In genomic region chr10:67603701-67604100, GRCh38 we compare ENCODE assay signal across 31 cellular contexts.
"Had no signal": no experiment of that assay in that cellular context is flagged by ENCODE, and none has a peak within 500 bp of the region (broad histone marks: within the 10 kb centered on the region; RNA-seq: fewer than 3 reads in every experiment).

No MANE protein-coding gene starts in this region.

- ATAC-seq: heart right ventricle; left colon; lower lobe of right lung; mucosa of descending colon; natural killer cell treated with Interleukin-12 subunit alpha and Interleukin-12 subunit beta and Interleukin-15 and Interleukin-18, amount 100 ng/mL, for 72 hours; pancreas had no signal

- DNase-seq: effector memory CD4-positive, alpha-beta T cell; erythroblast; esophagus squamous epithelium; foreskin melanocyte; glutamatergic neuron; heart right ventricle; hippocampal formation; islet precursor cell; kidney glomerular epithelial cell; left colon; left ventricle myocardium inferior; lower lobe of right lung; mucosa of descending colon; naive B cell; pancreas; stimulated activated CD4-positive, alpha-beta T cell treated with anti-CD3 and anti-CD28 coated beads, Interleukin-15, amount 100 ng/mL, for 24 hours; stimulated activated CD4-positive, alpha-beta T cell treated with anti-CD3 and anti-CD28 coated beads, Interleukin-2, amount 100 ng/mL, for 48 hours; stimulated activated CD8-positive, alpha-beta memory T cell treated with anti-CD3 and anti-CD28 coated beads, Interleukin-4, amount 100 ng/mL, for 48 hours; stimulated activated naive CD4-positive, alpha-beta T cell treated with Interleukin-2 at 50 U/mL for 16 hours; substantia nigra; testis; tibial artery had no signal

- H3K36me3 ChIP-seq: esophagus squamous epithelium, heart right ventricle, left ventricle myocardium inferior, lower lobe of right lung, neutrophil, pancreas, right atrium auricular region, tibial artery had no signal

- H3K4me1 ChIP-seq: esophagus squamous epithelium, lower lobe of right lung, pancreas, right atrium auricular region had no signal

- H3K4me1 Mint-ChIP-seq: memory B cell, naive B cell had no signal

- H3K9me3 Mint-ChIP-seq: memory B cell; natural killer cell treated with Interleukin-12 subunit alpha and Interleukin-12 subunit beta and Interleukin-15 and Interleukin-18, amount 100 ng/mL, for 72 hours; type B pancreatic cell had no signal

- H3K27ac Mint-ChIP-seq: memory B cell; naive B cell; natural killer cell treated with Interleukin-12 subunit alpha and Interleukin-12 subunit beta and Interleukin-15 and Interleukin-18, amount 100 ng/mL, for 72 hours; progenitor cell of endocrine pancreas; type B pancreatic cell had no signal

- H3K4me3 ChIP-seq: coronary artery, esophagus squamous epithelium, heart right ventricle, left ventricle myocardium inferior, lower lobe of right lung, mucosa of descending colon, pancreas, right atrium auricular region, skin epidermis, testis, tibial artery had no signal

- H3K27me3 ChIP-seq: esophagus squamous epithelium, heart right ventricle, neutrophil, pancreas, right atrium auricular region, testis, tibial artery had no signal

- H3K27me3 Mint-ChIP-seq: progenitor cell of endocrine pancreas, type B pancreatic cell had no signal

- H3K4me3 Mint-ChIP-seq: memory B cell; naive B cell; natural killer cell treated with Interleukin-12 subunit alpha and Interleukin-12 subunit beta and Interleukin-15 and Interleukin-18, amount 100 ng/mL, for 72 hours; neural crest cell; type B pancreatic cell had no signal

- H3K9me3 ChIP-seq: esophagus squamous epithelium, heart right ventricle, left ventricle myocardium inferior, lower lobe of right lung, mucosa of descending colon, neutrophil, pancreas, right atrium auricular region, testis, tibial artery had no signal

- H3K36me3 Mint-ChIP-seq: memory B cell; naive B cell; natural killer cell treated with Interleukin-12 subunit alpha and Interleukin-12 subunit beta and Interleukin-15 and Interleukin-18, amount 100 ng/mL, for 72 hours; type B pancreatic cell had no signal

- H3K27ac ChIP-seq: coronary artery, esophagus squamous epithelium, heart right ventricle, left ventricle myocardium inferior, lower lobe of right lung, neutrophil, pancreas, right atrium auricular region, skin epidermis, testis, tibial artery had no signal
